Comparison of ENCODE assay signal across 2 cellular contexts in the genomic region with DNA sequence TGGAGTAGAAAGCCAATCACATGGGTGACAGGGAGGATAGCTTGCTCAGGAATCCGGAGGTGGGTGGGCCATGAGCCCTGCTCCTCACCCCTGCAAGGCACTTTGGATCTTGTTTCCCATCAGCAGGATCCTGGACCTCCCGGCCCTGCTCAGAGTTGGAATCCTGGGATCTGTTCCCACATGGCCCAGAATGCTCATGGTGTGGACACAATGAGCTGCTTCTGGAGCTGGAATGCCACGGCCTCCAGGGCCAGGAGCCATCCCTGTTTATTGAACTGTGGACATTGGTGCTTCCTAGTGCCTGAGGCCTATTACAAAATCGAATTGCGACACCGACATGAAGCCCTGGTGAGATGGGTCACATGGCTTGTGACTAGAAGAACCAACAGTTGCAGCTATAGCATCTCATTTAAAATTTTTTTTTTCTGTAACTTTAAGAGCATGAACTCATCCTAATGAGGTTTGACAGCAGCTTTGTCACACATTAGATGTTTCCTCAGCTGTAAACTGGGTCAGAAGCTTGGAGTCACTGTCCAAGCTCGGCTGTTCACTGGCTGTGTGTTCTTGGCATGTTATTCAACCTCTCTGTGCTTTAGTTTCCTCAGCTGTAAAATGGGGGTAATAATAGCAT.
TF ChIP-seq lines count a peak whose summit lies in the region.

No MANE protein-coding gene starts in this region.

TF ChIP-seq in liver, 16 proteins besides CTCF, POLR2A, EP300 and RAD21 (continued from another document):
- TF ChIP-seq, protein P1, sequence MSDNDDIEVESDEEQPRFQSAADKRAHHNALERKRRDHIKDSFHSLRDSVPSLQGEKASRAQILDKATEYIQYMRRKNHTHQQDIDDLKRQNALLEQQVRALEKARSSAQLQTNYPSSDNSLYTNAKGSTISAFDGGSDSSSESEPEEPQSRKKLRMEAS (IDR thresholded peaks at IDR 0.05), result peak; percentile 98
- TF ChIP-seq HNF4A (conservative IDR thresholded peaks at IDR 0.05) (peak; percentile 88 to 96), GABPA (IDR thresholded peaks at IDR 0.05 in 1 of 2, conservative IDR thresholded peaks at IDR 0.05 in 1 of 2) (peak in 1 of 2 donors; percentile 73), JUND (IDR thresholded peaks at IDR 0.05) (peak; percentile 77 to 91), EGR1 (IDR thresholded peaks at IDR 0.05; ENCODE audit: low read depth in 2 of 2) (peak in 1 of 2 donors; percentile 91), FOXA1 (IDR thresholded peaks at IDR 0.05) (peak; percentile 99), ZBTB33 (IDR thresholded peaks at IDR 0.05) (peak; percentile 95), NR2F2 (IDR thresholded peaks at IDR 0.05) (peak; percentile 67), REST (IDR thresholded peaks at IDR 0.05) (peak; percentile 92), SP1 (IDR thresholded peaks at IDR 0.05) (peak; percentile 86), ATF3 (IDR thresholded peaks at IDR 0.05) (peak; percentile 45)

TF ChIP-seq in HEK293T, 16 proteins besides CTCF, POLR2A, EP300 and RAD21 (continued from another document):
- TF ChIP-seq LEF1 (IDR thresholded peaks at IDR 0.05; ENCODE audit: borderline replicate concordance), result no peak
TF ChIP-seq in HEK293T: peak in this region for 0.
